Comparison of ENCODE assay signal across 1 cellular context in the genomic region with DNA sequence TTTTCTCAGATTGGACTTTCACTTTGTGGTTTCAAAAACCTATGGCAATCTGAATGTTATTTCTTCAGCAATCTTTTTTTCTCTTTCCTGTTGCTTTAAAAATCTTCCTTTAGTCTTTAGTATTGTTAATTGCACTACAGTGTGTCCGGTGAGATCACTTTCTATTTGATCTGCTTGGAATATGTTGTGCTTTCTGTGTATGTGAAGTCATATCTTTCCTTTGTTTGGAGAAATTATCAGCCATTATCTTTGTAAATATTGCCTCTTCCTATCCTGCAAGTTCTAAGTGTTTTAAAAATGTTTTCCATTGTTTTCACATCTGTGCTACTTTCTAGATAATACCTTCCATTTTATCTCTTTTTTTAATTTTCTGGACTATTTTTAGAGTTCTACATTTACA.
TF ChIP-seq lines count a peak whose summit lies in the region.

No MANE protein-coding gene starts in this region.

TF ChIP-seq in K562, 482 proteins besides CTCF, POLR2A, EP300 and RAD21 (continued from another document):
- TF ChIP-seq NFYB (IDR thresholded peaks at IDR 0.05; ENCODE audit: extremely low read depth, insufficient read length) = no peak
- TF ChIP-seq RBM22 (IDR thresholded peaks at IDR 0.05; ENCODE audit: low read depth, low read length, poor library complexity, severe bottlenecking) = no peak
- TF ChIP-seq TCFL5 (CRISPR knock-in tag; conservative IDR thresholded peaks at IDR 0.05) = no peak
- TF ChIP-seq, protein P1, sequence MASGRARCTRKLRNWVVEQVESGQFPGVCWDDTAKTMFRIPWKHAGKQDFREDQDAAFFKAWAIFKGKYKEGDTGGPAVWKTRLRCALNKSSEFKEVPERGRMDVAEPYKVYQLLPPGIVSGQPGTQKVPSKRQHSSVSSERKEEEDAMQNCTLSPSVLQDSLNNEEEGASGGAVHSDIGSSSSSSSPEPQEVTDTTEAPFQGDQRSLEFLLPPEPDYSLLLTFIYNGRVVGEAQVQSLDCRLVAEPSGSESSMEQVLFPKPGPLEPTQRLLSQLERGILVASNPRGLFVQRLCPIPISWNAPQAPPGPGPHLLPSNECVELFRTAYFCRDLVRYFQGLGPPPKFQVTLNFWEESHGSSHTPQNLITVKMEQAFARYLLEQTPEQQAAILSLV (tag; IDR thresholded peaks at IDR 0.05) = no peak
- no peak for TF ChIP-seq GABPB1 (CRISPR knock-in tag; IDR thresholded peaks at IDR 0.05)
- no peak for TF ChIP-seq NCOA4 (IDR thresholded peaks at IDR 0.05; ENCODE audit: partially characterized antibody)
- no peak for TF ChIP-seq ZFP1 (CRISPR knock-in tag; IDR thresholded peaks at IDR 0.05)
